ENCODE assay signal across 15 cellular contexts in the genomic region with DNA sequence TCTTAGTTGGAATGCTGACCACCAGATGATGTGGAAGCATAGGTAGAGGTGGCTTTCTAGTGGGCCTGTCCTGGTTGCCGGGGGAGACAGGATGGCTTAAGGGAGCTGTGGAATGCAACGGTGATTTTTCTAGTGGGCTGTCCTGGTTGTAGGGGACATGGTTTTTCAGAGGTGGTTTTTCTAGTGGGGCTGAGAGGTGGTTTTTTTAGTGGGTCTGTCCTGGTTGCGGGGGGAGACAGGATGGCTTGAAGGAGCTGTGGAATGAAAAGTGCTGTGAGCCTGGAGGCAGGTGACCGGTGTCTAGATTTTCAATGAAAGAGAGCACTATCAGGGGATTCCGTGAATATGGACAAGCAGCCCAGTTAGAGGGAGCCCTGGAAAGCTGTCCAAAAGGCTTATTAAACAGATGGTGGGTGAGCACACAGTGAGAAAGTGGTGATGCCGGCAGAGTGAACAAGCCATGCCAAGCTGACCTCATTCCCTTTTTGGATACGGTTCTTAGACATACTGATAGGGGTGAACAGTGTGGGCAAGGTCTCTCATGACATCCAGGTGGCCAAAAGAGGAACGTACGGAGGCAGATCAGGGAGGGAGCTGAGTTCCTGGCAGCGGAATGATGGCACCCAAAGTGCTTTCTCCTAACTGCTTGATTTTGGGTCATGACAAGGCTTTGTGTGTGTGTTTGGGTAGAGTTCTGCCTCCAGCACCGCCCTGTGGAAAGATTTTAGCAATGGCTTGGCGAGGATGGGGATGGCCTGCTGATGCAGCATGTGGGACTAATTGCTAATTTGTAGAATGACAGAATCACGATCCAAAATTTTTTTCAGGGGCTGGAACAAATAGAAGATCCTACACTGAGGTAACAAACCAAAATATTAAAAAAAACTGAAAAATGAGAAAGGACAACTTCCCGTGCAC.
A peak's percentile ranks its signal among the peaks of the same experiment; 100 is the strongest.
DNase-seq lines count a peak whose midpoint lies in the region; ATAC-seq and TF ChIP-seq lines count a peak whose summit lies in the region.
"Had no signal": no experiment of that assay in that cellular context is flagged by ENCODE, and none has a peak within 500 bp of the region (broad histone marks: within the 10 kb centered on the region; RNA-seq: fewer than 3 reads in every experiment).

No MANE protein-coding gene starts in this region.

- no peak overlapping the region for H2BK5ac ChIP-seq in trophoblast cell (ENCODE audit: low read depth, low read length, poor library complexity)

- H3K9me3 ChIP-seq in trophoblast cell (ENCODE audit: insufficient read depth, low read depth, low read length) = peaks cover 3% of the 10 kb centered on the region
- H3K9me3 ChIP-seq in Peyer's patch = no peaks in the 10 kb centered on the region

- WGBS in trophoblast cell (ENCODE audit: extremely low coverage, insufficient coverage, insufficient read length) = no CpG with 5 or more reads among the region's 14 CpGs

- H3K23ac ChIP-seq in trophoblast cell (ENCODE audit: low read length) = no peak overlapping the region

- DNase-seq in G401 (ENCODE audit: low spot score) (peak; percentile 98), NCI-H446 treated with DMSO at 0.1 percent for 48 hours (lab: John Stamatoyannopoulos, UW) (peak; percentile 77), cerebellar nuclear complex (lab: John Stamatoyannopoulos, UW) (peak; percentile 94 to 95), trophoblast cell (no peak), Peyer's patch (no peak), AG20443 (ENCODE audit: low spot score) (no peak)
- DNase-seq: DMS153, H7, IMR-90, Kasumi-1, NCI-H1417 treated with DMSO at 0.1 percent for 48 hours, NCI-H2081 treated with DMSO at 0.1 percent for 48 hours, NCI-H345, NCI-H774 had no signal

- H3K27ac ChIP-seq in trophoblast cell (ENCODE audit: low read depth, low read length) (no peak overlapping the region), Peyer's patch (no peak overlapping the region)

- no peak overlapping the region for H3K4me2 ChIP-seq in trophoblast cell (ENCODE audit: low read length)

- ATAC-seq in GM18520 (IDR thresholded peaks at IDR 0.05; ENCODE audit: unreplicated experiment) = no peak

- H3K36me3 ChIP-seq in trophoblast cell (ENCODE audit: control insufficient read depth in 1 of 2, insufficient read depth in 2 of 2, low read length in 2 of 2) (no peaks in the 10 kb centered on the region), Peyer's patch (no peaks in the 10 kb centered on the region)

- H2AFZ ChIP-seq in trophoblast cell (ENCODE audit: insufficient read depth, low read length, poor library complexity) = no peak overlapping the region

- H4K8ac ChIP-seq in trophoblast cell (ENCODE audit: low read depth, low read length) = no peak overlapping the region

- no peak for TF ChIP-seq POLR2A in Peyer's patch (IDR thresholded peaks at IDR 0.05)

- in situ Hi-C loops in G401 (cut with HindIII; ENCODE audit: low sequenced_read_pairs) = no loop called here

- no peak overlapping the region for H2BK12ac ChIP-seq in trophoblast cell (ENCODE audit: low read length)

- H2AK5ac ChIP-seq in trophoblast cell (ENCODE audit: low read length) = no peak overlapping the region

- H3K14ac ChIP-seq in trophoblast cell (ENCODE audit: low read length) = no peak overlapping the region

- peaks cover 0 to 2% of the 10 kb centered on the region in 2 experiments for H3K4me1 ChIP-seq in trophoblast cell (ENCODE audit: control insufficient read depth in 1 of 2, insufficient read depth in 2 of 2, low read length in 2 of 2)
- no peaks in the 10 kb centered on the region for H3K4me1 ChIP-seq in Peyer's patch

- H3K4me3 ChIP-seq in trophoblast cell (ENCODE audit: low read depth, low read length) (no peak overlapping the region), Peyer's patch (no peak overlapping the region)

- H3K79me1 ChIP-seq in trophoblast cell (ENCODE audit: low read length) = no peaks in the 10 kb centered on the region

- no peak overlapping the region for H2BK120ac ChIP-seq in trophoblast cell (ENCODE audit: insufficient read depth, low read length, poor library complexity)

- TF ChIP-seq CTCF in Peyer's patch (IDR thresholded peaks at IDR 0.05) = no peak

- peak overlapping the region; percentile 42 for H3K9ac ChIP-seq in trophoblast cell (ENCODE audit: low read length)

- no peaks in the 10 kb centered on the region for H3K79me2 ChIP-seq in trophoblast cell (ENCODE audit: control insufficient read depth, insufficient read depth, low read length, poor library complexity)

- no peak overlapping the region for H3K18ac ChIP-seq in trophoblast cell (ENCODE audit: low read length)

- no peak overlapping the region for H4K91ac ChIP-seq in trophoblast cell (ENCODE audit: low read depth, low read length)

- no peak overlapping the region for H3K4ac ChIP-seq in trophoblast cell (ENCODE audit: low read depth, low read length)

- H3K27me3 ChIP-seq in trophoblast cell (ENCODE audit: insufficient read depth, low read length) (no peaks in the 10 kb centered on the region), Peyer's patch (no peaks in the 10 kb centered on the region)

- H4K12ac ChIP-seq in trophoblast cell (ENCODE audit: low read depth, low read length) = no peak overlapping the region

Comparison
In these comparisons a context has a peak if more than half of its experiments do, and no peak if none do; other contexts are left out.
1. DNase-seq: peak in G401 (single experiment), NCI-H446 treated with DMSO at 0.1 percent for 48 hours (single experiment) and cerebellar nuclear complex (2 of 2); none in trophoblast cell (0 of 2), Peyer's patch (0 of 3) and AG20443 (single experiment).